21 cellular contexts compared by ENCODE assay signal in the genomic region with DNA sequence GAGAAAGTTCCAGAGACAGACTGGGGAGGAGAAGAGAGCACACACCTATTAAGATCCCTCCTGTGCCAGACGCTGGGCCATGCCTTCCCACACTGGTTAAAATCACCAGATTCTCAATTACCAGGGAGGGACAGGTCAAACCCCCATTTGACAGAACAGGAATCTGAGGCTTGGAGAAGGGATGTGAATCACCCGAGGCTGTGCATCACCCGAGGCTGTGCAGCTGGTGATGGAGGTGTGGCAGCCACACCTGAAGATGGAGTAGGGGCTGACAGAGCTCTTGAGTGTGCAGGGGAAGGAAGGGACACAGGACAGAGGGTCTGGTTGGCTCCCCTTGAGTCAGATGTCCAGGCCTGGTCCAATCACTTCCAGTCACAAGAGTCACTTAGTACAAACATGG.
A peak's percentile ranks its signal among the peaks of the same experiment; 100 is the strongest.
DNase-seq lines count a peak whose midpoint lies in the region; ATAC-seq, FAIRE-seq and TF ChIP-seq lines count a peak whose summit lies in the region.
"Had no signal": no experiment of that assay in that cellular context is flagged by ENCODE, and none has a peak within 500 bp of the region (broad histone marks: within the 10 kb centered on the region; RNA-seq: fewer than 3 reads in every experiment).

No MANE protein-coding gene starts in this region.

- H2BK20ac ChIP-seq in H1 (ENCODE audit: low read length), result 0 out of 2 replicates have a peak overlapping the region, but pooled peaks have one; percentile 34

- TF ChIP-seq CTCF in H1 (IDR thresholded peaks at IDR 0.05; ENCODE audit: control extremely low read depth in 1 of 3, insufficient read depth in 1 of 3, low read depth in 1 of 3, low read length in 3 of 3), result no peak
- TF ChIP-seq CTCF in neural progenitor cell (IDR thresholded peaks at IDR 0.05), result no peak
- TF ChIP-seq CTCF in type B pancreatic cell (conservative IDR thresholded peaks at IDR 0.05), result no peak

- H3K4me1 ChIP-seq in H1 (replicated peaks in 1 of 4; ENCODE audit: control insufficient read depth in 3 of 4, insufficient read depth in 4 of 4, low read length in 3 of 4) (peaks cover 0 to 24% (median 4%) of the 10 kb centered on the region in 4 experiments; a peak in 5 of 7 replicates), neural progenitor cell (no peaks in the 10 kb centered on the region)

- peak overlapping the region; percentile 58; the same call in 1 of the 2 replicates for H2AK5ac ChIP-seq in H1 (ENCODE audit: low read depth, low read length)

- no peak overlapping the region for H4K5ac ChIP-seq in H1 (ENCODE audit: insufficient read length, low read depth, low read length)

- POLR2A ChIA-PET in H1 (lab: Charles Lee; ENCODE audit: partially characterized antibody), result interaction anchor here (1.1 kb wide), 1 partner anchor 73 kb away, joined by 3 read pairs; no protein-coding TSS in a partner anchor

- H3K79me1 ChIP-seq in H1 (ENCODE audit: low read depth, low read length), result no peaks in the 10 kb centered on the region

- no peak for ATAC-seq in Right ventricle myocardium inferior
- no peak for ATAC-seq in HG02588 (IDR thresholded peaks at IDR 0.05; ENCODE audit: unreplicated experiment)
- ATAC-seq in HG03135 (IDR thresholded peaks at IDR 0.05; ENCODE audit: unreplicated experiment), result no peak
- ATAC-seq: CD8-positive, alpha-beta T cell had no signal

- no peak overlapping the region for H3K4ac ChIP-seq in H1 (replicated peaks; ENCODE audit: insufficient read length, low read depth, low read length)

- CTCF ChIA-PET in H1 (lab: Charles Lee; ENCODE audit: partially characterized antibody), result interaction anchor here (1.8 to 23.0 kb wide), 2 partner anchors 48 to 62 kb away, joined by 7 to 323 read pairs; no protein-coding TSS in a partner anchor

- DNase-seq in Right ventricle myocardium inferior (ENCODE audit: missing footprints) (peak; percentile 6), cardiac septum (ENCODE audit: low spot score) (no peak), H1 (ENCODE audit: low read depth in 1 of 2, low spot score in 2 of 2) (no peak), neural progenitor cell (ENCODE audit: low spot score) (no peak), type B pancreatic cell (ENCODE audit: extremely low spot score, unreplicated experiment) (no peak), dermis blood vessel endothelial cell (no peak)
- DNase-seq: 8988T; CD8-positive, alpha-beta T cell; DMS 273 treated with DMSO at 0.1 percent for 48 hours; DMS53; DND-41; EL; HCEC 1CT; IMR-90 had no signal

- H3K9me3 Mint-ChIP-seq in neural progenitor cell (no peaks in the 10 kb centered on the region), type B pancreatic cell (no peaks in the 10 kb centered on the region)
- H3K9me3 Mint-ChIP-seq: CD8-positive, alpha-beta T cell had no signal

- H3K36me3 Mint-ChIP-seq in neural progenitor cell (peaks cover 1% of the 10 kb centered on the region), type B pancreatic cell (no peaks in the 10 kb centered on the region)
- H3K36me3 Mint-ChIP-seq: CD8-positive, alpha-beta T cell had no signal

- H3K27me3 ChIP-seq in H1 (replicated peaks in 1 of 4; ENCODE audit: control insufficient read depth in 3 of 4, extremely low read depth in 1 of 4, insufficient read depth in 3 of 4, low read length in 3 of 4), result peaks cover 14 to 57% (median 43%) of the 10 kb centered on the region in 4 experiments
- H3K27me3 ChIP-seq in neural progenitor cell, result peaks cover 100% of the 10 kb centered on the region

- H3K36me3 ChIP-seq in H1 (ENCODE audit: control insufficient read depth in 2 of 4, insufficient read depth in 4 of 4, low read length in 3 of 4), result no peaks in the 10 kb centered on the region
- no peaks in the 10 kb centered on the region for H3K36me3 ChIP-seq in neural progenitor cell
- H3K36me3 ChIP-seq: BLaER1 treated with 17β-estradiol and CSF1 and Interleukin-3, amounts not matched to agents 10 nM and 100 nM had no signal

- peaks cover 8% of the 10 kb centered on the region for H3F3A ChIP-seq in neural progenitor cell (ENCODE audit: low read depth)

- no peak overlapping the region for H3K23ac ChIP-seq in H1 (ENCODE audit: insufficient read length)

- H2AFZ ChIP-seq in H1 (ENCODE audit: low read length) (no peak overlapping the region), neural progenitor cell (replicated peaks) (no peak overlapping the region)

- no peaks in the 10 kb centered on the region for H3K9me3 ChIP-seq in H1 (ENCODE audit: insufficient read depth in 2 of 2, low read depth in 1 of 2, low read length in 1 of 2)
- H3K9me3 ChIP-seq in neural progenitor cell (ENCODE audit: low read depth), result no peaks in the 10 kb centered on the region
- H3K9me3 ChIP-seq: BLaER1 treated with 17β-estradiol and CSF1 and Interleukin-3, amounts not matched to agents 10 nM and 100 nM had no signal

- H3K27ac ChIP-seq in H1 (ENCODE audit: low read depth, low read length) (no peak overlapping the region), neural progenitor cell (no peak overlapping the region)
- H3K27ac ChIP-seq: BLaER1 treated with 17β-estradiol and CSF1 and Interleukin-3, amounts not matched to agents 10 nM and 100 nM had no signal

- H3K18ac ChIP-seq in H1 (ENCODE audit: extremely low read depth, low read length), result 0 out of 2 replicates have a peak overlapping the region, but pooled peaks have one; percentile 54

- H3K4me1 Mint-ChIP-seq in neural progenitor cell (peaks cover 38% of the 10 kb centered on the region), type B pancreatic cell (ENCODE audit: unreplicated experiment) (peaks cover 11% of the 10 kb centered on the region)

- H3K4me3 Mint-ChIP-seq in neural progenitor cell (peak overlapping the region; percentile 11), type B pancreatic cell (peak overlapping the region; percentile 15)
- H3K4me3 Mint-ChIP-seq: B cell; CD8-positive, alpha-beta T cell had no signal

- no peak for TF ChIP-seq POLR2A in H1 (IDR thresholded peaks at IDR 0.05; ENCODE audit: control extremely low read depth in 1 of 2, low read depth in 2 of 2, low read length in 2 of 2)

- no peak for TF ChIP-seq EP300 in H1 (IDR thresholded peaks at IDR 0.05; ENCODE audit: borderline replicate concordance in 1 of 2, low read depth in 2 of 2, low read length in 2 of 2)

- no peak overlapping the region for H3K56ac ChIP-seq in H1 (replicated peaks; ENCODE audit: insufficient read length, low read depth, low read length)

- H4K8ac ChIP-seq in H1 (ENCODE audit: extremely low read depth, insufficient read depth, low read length), result no peak overlapping the region

- H3K27ac Mint-ChIP-seq in neural progenitor cell (no peak overlapping the region), type B pancreatic cell (peak overlapping the region; percentile 68)
- H3K27ac Mint-ChIP-seq: B cell; CD8-positive, alpha-beta T cell had no signal

- H2BK120ac ChIP-seq in H1 (replicated peaks; ENCODE audit: low read depth, low read length), result no peak overlapping the region

- H3K79me2 ChIP-seq in H1 (ENCODE audit: control insufficient read depth in 1 of 2, insufficient read depth in 2 of 2, low read length in 2 of 2), result no peaks in the 10 kb centered on the region
- H3K79me2 ChIP-seq in neural progenitor cell (ENCODE audit: low read depth), result no peaks in the 10 kb centered on the region

- 0 out of 2 replicates have a peak overlapping the region, but pooled peaks have one; percentile 92 for H2BK15ac ChIP-seq in H1 (ENCODE audit: low read length)

- no peak overlapping the region for H2BK5ac ChIP-seq in H1 (ENCODE audit: low read depth, low read length)

- intact Hi-C loops in Right ventricle myocardium inferior (cut with DNase I) (no loop called here), cardiac septum (cut with DNase I) (no loop called here)

- H3K4me2 ChIP-seq in H1 (ENCODE audit: insufficient read depth in 1 of 2, low read depth in 2 of 2, low read length in 2 of 2) (no peak overlapping the region), neural progenitor cell (no peak overlapping the region)

- H3K14ac ChIP-seq in H1 (ENCODE audit: insufficient read length), result no peak overlapping the region

- FAIRE-seq in H1 (lab: Jason Lieb, UNC), result no peak
- FAIRE-seq: GM12891, GM19239, HTR-8/SVneo had no signal

- H3K9ac ChIP-seq in H1 (replicated peaks in 1 of 4; ENCODE audit: extremely low read depth in 1 of 4, low read depth in 3 of 4, low read length in 3 of 4) (no peak overlapping the region), neural progenitor cell (no peak overlapping the region)
- H3K9ac ChIP-seq: BLaER1 treated with 17β-estradiol and CSF1 and Interleukin-3, amounts not matched to agents 10 nM and 100 nM had no signal

- H2BK12ac ChIP-seq in H1 (ENCODE audit: low read depth, low read length), result peak overlapping the region; percentile 76; the same call in 1 of the 2 replicates

- H4K91ac ChIP-seq in H1 (replicated peaks; ENCODE audit: insufficient read length, low read length), result no peak overlapping the region

- 84% methylated on average over 3 of the region's 3 CpGs; no CpG with 5 or more reads in 1 of the 2 experiments for WGBS in H1 (ENCODE audit: extremely low coverage in 1 of 2, insufficient coverage in 1 of 2, insufficient read length in 1 of 2, insufficient replicate concordance in 2 of 2, low coverage in 1 of 2, low lambda C conversion rate in 2 of 2, missing lambda C conversion rate in 1 of 2), 2 experiments

- H3K23me2 ChIP-seq in H1 (ENCODE audit: low read depth, low read length), result peaks cover 3% of the 10 kb centered on the region; the same call in 1 of the 2 replicates

- H4K20me1 ChIP-seq in H1 (replicated peaks in 1 of 2; ENCODE audit: control insufficient read depth in 1 of 2, insufficient read depth in 2 of 2, low read length in 2 of 2) (no peaks in the 10 kb centered on the region), neural progenitor cell (ENCODE audit: low read depth) (peaks cover 74% of the 10 kb centered on the region)

- H3K4me3 ChIP-seq in H1 (ENCODE audit: extremely low read depth in 1 of 4, insufficient read depth in 2 of 4, low read depth in 3 of 4, low read length in 4 of 4) (no peak overlapping the region), neural progenitor cell (no peak overlapping the region)
- H3K4me3 ChIP-seq: BLaER1 treated with 17β-estradiol and CSF1 and Interleukin-3, amounts not matched to agents 10 nM and 100 nM had no signal

- no peak for TF ChIP-seq RAD21 in H1 (IDR thresholded peaks at IDR 0.05 in 1 of 2, conservative IDR thresholded peaks at IDR 0.05 in 1 of 2; ENCODE audit: low read depth in 2 of 2, low read length in 2 of 2)

- H3K27me3 Mint-ChIP-seq in neural progenitor cell (ENCODE audit: insufficient read depth, low read depth) (peaks cover 50% of the 10 kb centered on the region), type B pancreatic cell (peaks cover 60% of the 10 kb centered on the region)

TF ChIP-seq in H1, 55 proteins besides CTCF, POLR2A, EP300 and RAD21 (continues in another document):
- TF ChIP-seq GTF2F1 (IDR thresholded peaks at IDR 0.05; ENCODE audit: borderline replicate concordance, low read depth, low read length) (no peak), TEAD4 (IDR thresholded peaks at IDR 0.05; ENCODE audit: low read depth, low read length) (no peak), SIN3A (conservative IDR thresholded peaks at IDR 0.05 in 1 of 2, IDR thresholded peaks at IDR 0.05 in 1 of 2; ENCODE audit: low read depth in 1 of 2, low read length in 2 of 2) (no peak), HDAC2 (IDR thresholded peaks at IDR 0.05; ENCODE audit: borderline replicate concordance in 1 of 2, low read depth in 2 of 2, low read length in 2 of 2) (no peak), BRCA1 (IDR thresholded peaks at IDR 0.05; ENCODE audit: low read depth, low read length) (no peak), POU5F1 (IDR thresholded peaks at IDR 0.05; ENCODE audit: low read depth, low read length) (no peak)
